Comparison of ENCODE assay signal across 31 cellular contexts in the genomic region with DNA sequence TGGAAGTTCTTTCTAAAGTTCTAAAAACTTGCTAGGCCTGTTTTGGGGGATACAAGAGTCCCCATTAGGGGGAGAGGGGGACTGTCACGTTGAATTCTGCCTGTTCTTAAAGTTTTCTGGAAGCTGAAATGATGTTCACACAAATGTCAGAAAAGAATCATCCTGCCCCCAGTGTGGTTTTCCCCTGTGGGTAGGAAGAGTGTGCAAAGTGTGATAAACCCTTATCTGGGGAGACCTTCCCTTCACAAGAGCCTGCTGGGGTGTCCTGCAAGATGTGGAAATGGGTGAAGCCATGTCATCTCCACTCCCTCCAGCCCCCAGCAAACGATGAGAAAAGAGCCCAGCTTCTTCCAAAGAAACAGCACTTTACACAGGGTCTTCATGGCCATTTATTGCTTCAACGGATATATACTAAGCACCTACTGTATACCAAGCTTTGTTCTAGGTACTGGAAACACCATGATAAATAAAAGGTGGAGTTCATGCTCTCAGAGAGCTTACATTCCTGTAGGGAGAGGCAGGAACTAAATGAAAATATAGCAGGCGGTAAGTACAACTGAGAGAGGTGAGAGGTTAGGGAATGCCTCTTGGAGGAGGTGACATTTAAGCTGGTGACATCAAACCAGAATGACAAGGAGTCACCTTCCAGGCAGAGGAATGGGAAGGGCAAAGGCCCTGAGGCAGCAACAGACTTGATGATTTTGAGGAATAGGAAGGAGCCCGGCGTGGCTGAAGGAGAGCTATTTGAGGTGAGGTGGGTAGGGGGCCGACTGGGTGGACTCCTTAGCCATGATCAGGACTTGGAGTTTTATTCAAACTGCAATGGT. TPM values are rescaled to one million over a fixed set of nuclear protein-coding genes. Genes with fewer than 3 reads are reported as not detected.
DNase-seq lines count a peak whose midpoint lies in the region; ATAC-seq, FAIRE-seq and TF ChIP-seq lines count a peak whose summit lies in the region.
"Had no signal": no experiment of that assay in that cellular context is flagged by ENCODE, and none has a peak within 500 bp of the region (broad histone marks: within the 10 kb centered on the region; RNA-seq: fewer than 3 reads in every experiment).

No MANE protein-coding gene starts in this region.

- peaks cover 45% of the 10 kb centered on the region for H3K27me3 Mint-ChIP-seq in nephron (ENCODE audit: low read depth)

- peak; percentile 35 for DNase-seq in GM10266 (ENCODE audit: extremely low spot score)
- DNase-seq in NB4 (ENCODE audit: low read depth): peak; percentile 32
- DNase-seq in K562 (ENCODE audit: extremely low read depth in 1 of 4, low spot score in 3 of 4): peak; percentile 81 to 97 (median 89)
- DNase-seq in AG08395 (ENCODE audit: low spot score): no peak
- no peak for DNase-seq in DMS153 treated with DMSO at 0.1 percent for 48 hours (lab: John Stamatoyannopoulos, UW; ENCODE audit: unreplicated experiment)
- DNase-seq: activated CD4-positive, alpha-beta T cell treated with anti-CD3 and anti-CD28 coated beads, Interleukin-2, amount 50 U/mL, for 1 hour; activated CD8-positive, alpha-beta memory T cell treated with anti-CD3 and anti-CD28 coated beads, Interleukin-2, amount 10 ng/mL, durations not matched to agents 7 days and 5 days; activated naive CD4-positive, alpha-beta T cell; activated T-cell treated with anti-CD3 and anti-CD28 coated beads, Interleukin-2, amount 50 U/mL, for 72 hours; amygdala; Calu3; head of caudate nucleus; mucosa of descending colon; NCI-H1092 treated with DMSO at 0.1 percent for 48 hours; NCI-H2029; NCI-H2227 treated with DMSO at 0.1 percent for 48 hours; NCI-H69; stimulated activated CD4-positive, alpha-beta T cell treated with anti-CD3 and anti-CD28 coated beads, Interleukin-12 subunit alpha, Interleukin-12 subunit beta, amount 100 ng/mL, for 4 hours; stimulated activated CD4-positive, alpha-beta T cell treated with anti-CD3 and anti-CD28 coated beads, Interleukin-4, amount 100 ng/mL, for 24 hours; substantia nigra; upper lobe of right lung; WERI-Rb-1 had no signal

- TF ChIP-seq CTCF in GM10266 (IDR thresholded peaks at IDR 0.05; ENCODE audit: control insufficient read depth, insufficient read depth, low read depth, missing control alignments): no peak
- no peak for TF ChIP-seq CTCF in NB4 (IDR thresholded peaks at IDR 0.05; ENCODE audit: low read depth, low read length)
- TF ChIP-seq CTCF in K562 (IDR thresholded peaks at IDR 0.05 in 2 of 3, conservative IDR thresholded peaks at IDR 0.05 in 1 of 3; ENCODE audit: insufficient read depth in 2 of 3, low read depth in 1 of 3, low read length in 3 of 3): peak in 1 of 3 experiments; percentile 6; a peak in 1 of 6 replicates
- TF ChIP-seq CTCF in nephron (IDR thresholded peaks at IDR 0.05; ENCODE audit: unreplicated experiment in 3 of 3): no peak

- peaks cover 46% of the 10 kb centered on the region for H3K79me2 ChIP-seq in K562 (ENCODE audit: control insufficient read depth, insufficient read depth, low read length)

- peak overlapping the region; percentile 76 to 95; a peak in 3 of 4 replicates for H3K9ac ChIP-seq in K562 (ENCODE audit: insufficient read depth in 1 of 2, low read depth in 2 of 2, low read length in 2 of 2)
- H3K9ac ChIP-seq: neural progenitor cell had no signal

- peak overlapping the region; percentile 93 for H3K4me2 ChIP-seq in K562 (ENCODE audit: insufficient read depth, low read length)

- FAIRE-seq in K562 (lab: Jason Lieb, UNC): peak; percentile 98
- FAIRE-seq: GM12891 had no signal

- POLR2A ChIA-PET in K562 (lab: Yijun Ruan, JAX): interaction anchor here (0.9 to 3.2 kb wide), 13 partner anchors 9 to 111 kb away, joined by 3 to 14 read pairs (median 4); a partner anchor contains a TSS

- H3K36me3 Mint-ChIP-seq in nephron (ENCODE audit: low read depth): no peaks in the 10 kb centered on the region
- H3K36me3 Mint-ChIP-seq: activated CD8-positive, alpha-beta memory T cell treated with anti-CD3 and anti-CD28 coated beads, Interleukin-2, amount 10 ng/mL, durations not matched to agents 7 days and 5 days; stimulated activated memory B cell treated with anti-CD40 and anti-IgM and Interleukin-4, amounts not matched to agents 10 μg/mL and 1 μg/mL and 100 μg/mL, for 72 hours had no signal

- peaks cover 22% of the 10 kb centered on the region for H3K36me3 ChIP-seq in K562 (ENCODE audit: control insufficient read depth, insufficient read depth, low read length)
- H3K36me3 ChIP-seq: neural progenitor cell, upper lobe of right lung, WERI-Rb-1 had no signal

- no peaks in the 10 kb centered on the region for H3K27me3 ChIP-seq in K562 (ENCODE audit: control insufficient read depth in 2 of 2, insufficient read depth in 2 of 2, low read length in 2 of 2)

- ATAC-seq in K562: peak; percentile 74
- no peak for ATAC-seq in HG03196 (IDR thresholded peaks at IDR 0.05; ENCODE audit: unreplicated experiment)
- ATAC-seq: stimulated activated memory B cell treated with anti-CD40 and anti-IgM and Interleukin-4, amounts not matched to agents 10 μg/mL and 1 μg/mL and 100 μg/mL, for 72 hours had no signal

- CTCF ChIA-PET in K562 (lab: Yijun Ruan, JAX; ENCODE audit: low intra/inter-chr PET ratio): no interaction called here

- H3K27ac ChIP-seq in K562 (ENCODE audit: extremely low read depth, low read depth, low read length): peak overlapping the region; percentile 99
- H3K27ac ChIP-seq: C4-2B, epithelial cell of prostate, neural progenitor cell, SK-N-MC, upper lobe of right lung, WERI-Rb-1 had no signal

- H3K4me3 ChIP-seq in NB4 (ENCODE audit: low read depth, low read length) (no peak overlapping the region), K562 (peak overlapping the region; percentile 60)
- H3K4me3 ChIP-seq: lung, mucosa of descending colon, SK-N-MC, upper lobe of right lung had no signal

- H3K9me3 Mint-ChIP-seq in nephron: no peaks in the 10 kb centered on the region
- H3K9me3 Mint-ChIP-seq: activated T-cell treated with anti-CD3 and anti-CD28 coated beads, Interleukin-2, amount 50 U/mL, for 72 hours; neural progenitor cell; stimulated activated memory B cell treated with anti-CD40 and anti-IgM and Interleukin-4, amounts not matched to agents 10 μg/mL and 1 μg/mL and 100 μg/mL, for 72 hours had no signal

- H3K9me1 ChIP-seq in K562 (ENCODE audit: control insufficient read depth, insufficient read depth, low read length): no peaks in the 10 kb centered on the region

- peak overlapping the region; percentile 85 for H2AFZ ChIP-seq in K562 (ENCODE audit: low read depth, low read length)

- H3K4me1 Mint-ChIP-seq in nephron: no peaks in the 10 kb centered on the region
- H3K4me1 Mint-ChIP-seq: stimulated activated memory B cell treated with anti-CD40 and anti-IgM and Interleukin-4, amounts not matched to agents 10 μg/mL and 1 μg/mL and 100 μg/mL, for 72 hours had no signal

- peak overlapping the region in 2 of 3 experiments; percentile 26 to 51 for H3K4me3 Mint-ChIP-seq in nephron
- H3K4me3 Mint-ChIP-seq: activated CD8-positive, alpha-beta memory T cell treated with anti-CD3 and anti-CD28 coated beads, Interleukin-2, amount 10 ng/mL, durations not matched to agents 7 days and 5 days; neural progenitor cell; stimulated activated memory B cell treated with anti-CD40 and anti-IgM and Interleukin-4, amounts not matched to agents 10 μg/mL and 1 μg/mL and 100 μg/mL, for 72 hours had no signal

- peak; percentile 99 for TF ChIP-seq EP300 in K562 (IDR thresholded peaks at IDR 0.05; ENCODE audit: low read length)

- BruUV-seq in K562 (replicated peaks; lab: Mats Ljungman, UMichigan): TSS peak; percentile 36

- H3K27ac Mint-ChIP-seq in nephron: no peak overlapping the region
- H3K27ac Mint-ChIP-seq: activated CD8-positive, alpha-beta memory T cell treated with anti-CD3 and anti-CD28 coated beads, Interleukin-2, amount 10 ng/mL, durations not matched to agents 7 days and 5 days; activated T-cell treated with anti-CD3 and anti-CD28 coated beads, Interleukin-2, amount 50 U/mL, for 72 hours; neural progenitor cell; stimulated activated memory B cell treated with anti-CD40 and anti-IgM and Interleukin-4, amounts not matched to agents 10 μg/mL and 1 μg/mL and 100 μg/mL, for 72 hours had no signal

- 9% methylated on average over 7 of the region's 7 CpGs for WGBS in K562 (ENCODE audit: insufficient coverage, low coverage, missing lambda C conversion rate)

- H3K9me3 ChIP-seq in K562 (replicated peaks; ENCODE audit: control insufficient read depth, insufficient read depth, low read depth, low read length): no peaks in the 10 kb centered on the region
- H3K9me3 ChIP-seq: mucosa of descending colon, upper lobe of right lung had no signal

- in situ Hi-C loops in K562 (cut with MboI): no loop called here

- intact Hi-C loops in K562 (cut with micrococcal nuclease): loop anchor here (1.0 to 10.0 kb wide), 3 partner anchors 69 to 187 kb away; a partner anchor contains a TSS

- H3K4me1 ChIP-seq in K562 (replicated peaks in 1 of 2; ENCODE audit: control insufficient read depth in 2 of 2, insufficient read depth in 2 of 2, low read length in 2 of 2): peaks cover 43 to 53% of the 10 kb centered on the region in 2 experiments

- no peak for TF ChIP-seq POLR2A in NB4 (IDR thresholded peaks at IDR 0.05; ENCODE audit: extremely low read depth, insufficient read length)
- peak; percentile 62 for TF ChIP-seq POLR2A in K562 (conservative IDR thresholded peaks at IDR 0.05)

- TF ChIP-seq RAD21 in K562 (CRISPR knock-in tag; conservative IDR thresholded peaks at IDR 0.05 in 1 of 2, IDR thresholded peaks at IDR 0.05 in 1 of 2): no peak

- H4K20me1 ChIP-seq in K562 (replicated peaks; ENCODE audit: control insufficient read depth, insufficient read depth, low read length): no peaks in the 10 kb centered on the region; the same call in 1 of the 2 replicates

RNA-seq across cellular contexts. Expression of a gene that starts 1.6 kb away (rescaled TPM):
- total RNA-seq in K562 (2011; cell fraction: chromatin; rRNA removed; ENCODE audit: low replicate concordance): 9.6 and 15.1 TPM in 2 replicates
- 9.7 and 11.7 TPM in 2 replicates for total RNA-seq in K562 (2011; cell fraction: nucleolus; rRNA removed)
- total RNA-seq in K562 (2011; cell fraction: nucleoplasm; rRNA removed): 8.9 and 13.0 TPM in 2 replicates
- total RNA-seq in K562 (2014; rRNA removed) (5.5 and 9.1 TPM in 2 replicates), K562 (2014; rRNA removed; fragmentation: Illumina TruSeq; extraction: Trizol) (5.2 and 6.8 TPM in 2 replicates), K562 (2015; rRNA removed; fragmentation: Illumina TruSeq; extraction: Trizol) (7.2 and 8.0 TPM in 2 replicates), K562 (2021) (10.4 and 10.9 TPM in 2 replicates)
- polyA plus RNA-seq in K562 (2011; rRNA removed) (6.8 and 8.0 TPM in 2 replicates), K562 (2014; fragmentation: Illumina TruSeq; extraction: Trizol) (10.5 and 10.7 TPM in 2 replicates), K562 (2014; fragmentation: Nextera tagmentation; extraction: Ambion mirVana) (1 to 10 TPM; 2.6 to 3.6 TPM), K562 (2014; rRNA removed) (8.4 and 9.9 TPM in 2 replicates)
- polyA plus RNA-seq in K562 (2011; cell fraction: cytosol; rRNA removed): 4.5 and 9.0 TPM in 2 replicates
- 10.2 and 25.4 TPM in 2 replicates for polyA plus RNA-seq in K562 (2011; cell fraction: nucleus; rRNA removed)
- polyA plus RNA-seq in K562 (2012): 9.0 and 11.1 TPM in 2 replicates
- polyA minus RNA-seq in K562 (2011; rRNA and poly(A)+ RNA removed): 2.2 and 3.3 TPM in 2 replicates
- polyA minus RNA-seq in K562 (2011; cell fraction: cytosol; rRNA and poly(A)+ RNA removed): 3.4 and 4.2 TPM in 2 replicates
- polyA minus RNA-seq in K562 (2011; cell fraction: nucleus; rRNA and poly(A)+ RNA removed): 4.2 and 8.2 TPM in 2 replicates
- total RNA-seq: activated CD8-positive, alpha-beta memory T cell treated with anti-CD3 and anti-CD28 coated beads, Interleukin-2, amount 10 ng/mL, durations not matched to agents 7 days and 5 days; Calu3 had no signal

RNA-seq across cellular contexts. Expression of a gene that starts 35.7 kb away (rescaled TPM):
- 40.6 and 41.2 TPM in 2 replicates for total RNA-seq in K562 (2011; cell fraction: chromatin; rRNA removed; ENCODE audit: low replicate concordance)
- 18.8 and 21.0 TPM in 2 replicates for total RNA-seq in K562 (2011; cell fraction: nucleolus; rRNA removed)
- total RNA-seq in K562 (2011; cell fraction: nucleoplasm; rRNA removed): 22.8 and 23.7 TPM in 2 replicates
- total RNA-seq in K562 (2014; rRNA removed): 10.1 and 13.2 TPM in 2 replicates
- total RNA-seq in K562 (2014; rRNA removed; fragmentation: Illumina TruSeq; extraction: Trizol): 21.8 and 23.0 TPM in 2 replicates
- 20.0 and 20.8 TPM in 2 replicates for total RNA-seq in K562 (2015; rRNA removed; fragmentation: Illumina TruSeq; extraction: Trizol)
- total RNA-seq in K562 (2021): 30.4 and 31.0 TPM in 2 replicates
- polyA plus RNA-seq in K562 (2011; rRNA removed): 36.2 and 41.4 TPM in 2 replicates
- polyA plus RNA-seq in K562 (2011; cell fraction: cytosol; rRNA removed): 18.2 and 21.5 TPM in 2 replicates
- polyA plus RNA-seq in K562 (2011; cell fraction: nucleus; rRNA removed): 35.7 and 40.6 TPM in 2 replicates
- 8.0 and 12.1 TPM in 2 replicates for polyA plus RNA-seq in K562 (2012)
- polyA plus RNA-seq in K562 (2014; fragmentation: Illumina TruSeq; extraction: Trizol): 18.9 and 24.9 TPM in 2 replicates
- polyA plus RNA-seq in K562 (2014; fragmentation: Nextera tagmentation; extraction: Ambion mirVana): 10 to 100 TPM; 11.9 to 25.1 TPM
- polyA plus RNA-seq in K562 (2014; rRNA removed): 14.2 and 16.2 TPM in 2 replicates
- 51.8 and 69.9 TPM in 2 replicates for polyA minus RNA-seq in K562 (2011; rRNA and poly(A)+ RNA removed)
- 7.6 and 12.2 TPM in 2 replicates for polyA minus RNA-seq in K562 (2011; cell fraction: cytosol; rRNA and poly(A)+ RNA removed)
- 10.0 and 11.9 TPM in 2 replicates for polyA minus RNA-seq in K562 (2011; cell fraction: nucleus; rRNA and poly(A)+ RNA removed)

RNA-seq across cellular contexts. Expression of a gene that starts 38.0 kb away (rescaled TPM):
- 4.5 and 7.5 TPM in 2 replicates for total RNA-seq in K562 (2011; cell fraction: chromatin; rRNA removed; ENCODE audit: low replicate concordance)
- 2.4 and 2.7 TPM in 2 replicates for total RNA-seq in K562 (2011; cell fraction: nucleolus; rRNA removed)
- 3.9 and 7.7 TPM in 2 replicates for total RNA-seq in K562 (2011; cell fraction: nucleoplasm; rRNA removed)
- 1.6 and 2.0 TPM in 2 replicates for total RNA-seq in K562 (2014; rRNA removed)
- total RNA-seq in K562 (2014; rRNA removed; fragmentation: Illumina TruSeq; extraction: Trizol): 2.4 and 2.8 TPM in 2 replicates
- total RNA-seq in K562 (2015; rRNA removed; fragmentation: Illumina TruSeq; extraction: Trizol): 1.3 and 1.6 TPM in 2 replicates
- 1.6 and 2.4 TPM in 2 replicates for total RNA-seq in K562 (2021)
- 9.4 and 14.1 TPM in 2 replicates for polyA plus RNA-seq in K562 (2011; rRNA removed)
- 10.5 and 10.6 TPM in 2 replicates for polyA plus RNA-seq in K562 (2011; cell fraction: cytosol; rRNA removed)
- polyA plus RNA-seq in K562 (2011; cell fraction: nucleus; rRNA removed): 10.7 and 14.9 TPM in 2 replicates
- polyA plus RNA-seq in K562 (2012): 2.8 and 3.7 TPM in 2 replicates
- polyA plus RNA-seq in K562 (2014; fragmentation: Illumina TruSeq; extraction: Trizol): 2.8 and 2.9 TPM in 2 replicates
- 1 to 10 TPM in 1 of 2 experiments, under 1 TPM in 1; 0.58 to 1.2 TPM for polyA plus RNA-seq in K562 (2014; fragmentation: Nextera tagmentation; extraction: Ambion mirVana)
- 2.3 and 3.7 TPM in 2 replicates for polyA plus RNA-seq in K562 (2014; rRNA removed)
- 4.1 and 7.1 TPM in 2 replicates for polyA minus RNA-seq in K562 (2011; rRNA and poly(A)+ RNA removed)
- 2.2 TPM in 1 of 2 replicates, not detected in the other for polyA minus RNA-seq in K562 (2011; cell fraction: cytosol; rRNA and poly(A)+ RNA removed)
- 0.81 and 1.9 TPM in 2 replicates for polyA minus RNA-seq in K562 (2011; cell fraction: nucleus; rRNA and poly(A)+ RNA removed)

Comparison
In these comparisons a context has a peak if more than half of its experiments do, and no peak if none do; other contexts are left out.
1. DNase-seq: peak in GM10266 (single experiment), NB4 (single experiment) and K562 (4 of 4); none in AG08395 (single experiment) and DMS153 treated with DMSO at 0.1 percent for 48 hours (single experiment).